12 cellular contexts compared by ENCODE assay signal in genomic region chr13:99959538-99960230, GRCh38. TPM values are rescaled to one million over a fixed set of nuclear protein-coding genes. Genes with fewer than 3 reads are reported as not detected.
A peak's percentile ranks its signal among the peaks of the same experiment; 100 is the strongest.
DNase-seq lines count a peak whose midpoint lies in the region; ATAC-seq, FAIRE-seq and TF ChIP-seq lines count a peak whose summit lies in the region.
"Had no signal": no experiment of that assay in that cellular context is flagged by ENCODE, and none has a peak within 500 bp of the region (broad histone marks: within the 10 kb centered on the region; RNA-seq: fewer than 3 reads in every experiment).

No MANE protein-coding gene starts in this region.

- DNase-seq in HepG2 (ENCODE audit: low spot score) (no peak), right lobe of liver (no peak), ascending aorta (ENCODE audit: low spot score in 2 of 2) (peak in 1 of 2 donors; percentile 44), prostate gland (ENCODE audit: low spot score) (no peak), DMS114 treated with DMSO at 0.1 percent for 48 hours (lab: John Stamatoyannopoulos, UW; ENCODE audit: unreplicated experiment) (no peak), GM10266 (ENCODE audit: extremely low spot score) (no peak), 8988T (no peak)
- DNase-seq: central memory CD4-positive, alpha-beta T cell; EL; trophoblast cell had no signal

- H3K9ac ChIP-seq in HepG2 (ENCODE audit: insufficient read depth, low read depth, low read length) = no peak overlapping the region
- H3K9ac ChIP-seq: parathyroid adenoma had no signal

- in situ Hi-C loops in HepG2 (cut with HindIII; ENCODE audit: extremely low pct_ligation_motif_present, low pct_unique_long_range_greater_than_20kb) = no loop called here

- no peak overlapping the region for H2AFZ ChIP-seq in HepG2 (ENCODE audit: low read length)
- H2AFZ ChIP-seq: parathyroid adenoma had no signal

- no peak for TF ChIP-seq RAD21 in HepG2 (CRISPR knock-in tag; IDR thresholded peaks at IDR 0.05)

- ATAC-seq in HepG2 (no peak), right lobe of liver (no peak)

- 0 out of 2 replicates have a peak, but pooled peaks have one; percentile 12 for TF ChIP-seq CTCF in HepG2 (CRISPR knock-in tag; IDR thresholded peaks at IDR 0.05)
- TF ChIP-seq CTCF in right lobe of liver (IDR thresholded peaks at IDR 0.05) = no peak
- no peak for TF ChIP-seq CTCF in ascending aorta (IDR thresholded peaks at IDR 0.05)
- TF ChIP-seq CTCF in prostate gland (IDR thresholded peaks at IDR 0.05) = no peak
- no peak for TF ChIP-seq CTCF in GM10266 (IDR thresholded peaks at IDR 0.05; ENCODE audit: control insufficient read depth, insufficient read depth, low read depth, missing control alignments)

- H3K27me3 ChIP-seq in HepG2 (ENCODE audit: control insufficient read depth in 1 of 2, insufficient read depth in 2 of 2, low read length in 2 of 2) (peaks cover 5 to 61% of the 10 kb centered on the region in 2 experiments), right lobe of liver (peaks cover 4 to 81% of the 10 kb centered on the region in 2 donors), ascending aorta (peaks cover 35% of the 10 kb centered on the region), layer of hippocampus (ENCODE audit: control insufficient read depth, insufficient read depth, low read length) (peaks cover 34% of the 10 kb centered on the region), prostate gland (replicated peaks; ENCODE audit: insufficient read depth) (peaks cover 74% of the 10 kb centered on the region)

- POLR2A ChIA-PET in HepG2 (lab: Yijun Ruan, JAX) = no interaction called here

- CTCF ChIA-PET in HepG2 (lab: Yijun Ruan, JAX; ENCODE audit: low intra/inter-chr PET ratio, low total read pairs) = no interaction called here

- H3K4me3 ChIP-seq in HepG2 (replicated peaks in 1 of 3; ENCODE audit: insufficient read depth in 1 of 3, low read depth in 2 of 3, low read length in 3 of 3) = peak overlapping the region; percentile 19 to 50 (median 34); a peak in 3 of 6 replicates
- H3K4me3 ChIP-seq in right lobe of liver = no peak overlapping the region
- H3K4me3 ChIP-seq in ascending aorta = peak overlapping the region; percentile 5 to 17
- H3K4me3 ChIP-seq in prostate gland = no peak overlapping the region

- no peaks in the 10 kb centered on the region for H3K9me3 ChIP-seq in HepG2 (ENCODE audit: low read length)
- H3K9me3 ChIP-seq in right lobe of liver = no peaks in the 10 kb centered on the region
- H3K9me3 ChIP-seq in ascending aorta = no peaks in the 10 kb centered on the region
- H3K9me3 ChIP-seq in prostate gland = no peaks in the 10 kb centered on the region

- peaks cover 40% of the 10 kb centered on the region for H3K4me1 ChIP-seq in HepG2 (ENCODE audit: insufficient read depth, low read length)
- H3K4me1 ChIP-seq in right lobe of liver = peaks cover 0 to 18% (median 8%) of the 10 kb centered on the region in 4 donors
- peaks cover 2 to 25% of the 10 kb centered on the region in 2 donors for H3K4me1 ChIP-seq in ascending aorta
- peaks cover 3% of the 10 kb centered on the region for H3K4me1 ChIP-seq in prostate gland (replicated peaks)
- H3K4me1 ChIP-seq: parathyroid adenoma had no signal

- peak overlapping the region; percentile 52 for H3K4me2 ChIP-seq in HepG2 (ENCODE audit: low read depth, low read length)

- no peaks in the 10 kb centered on the region for H4K20me1 ChIP-seq in HepG2 (ENCODE audit: insufficient read depth, low read length)

- no peak for FAIRE-seq in HepG2 (lab: Jason Lieb, UNC)

- no peaks in the 10 kb centered on the region for H3K79me2 ChIP-seq in HepG2 (ENCODE audit: insufficient read depth, low read length)
- H3K79me2 ChIP-seq: parathyroid adenoma had no signal

- H3K27ac ChIP-seq in HepG2 (ENCODE audit: extremely low read length, insufficient read depth, low read length) (no peak overlapping the region), right lobe of liver (no peak overlapping the region), ascending aorta (no peak overlapping the region), layer of hippocampus (ENCODE audit: low read depth, low read length) (peak overlapping the region; percentile 87), prostate gland (no peak overlapping the region)
- H3K27ac ChIP-seq: parathyroid adenoma had no signal

- WGBS in HepG2 (ENCODE audit: low lambda C conversion rate) = 54% methylated on average over 13 of the region's 49 CpGs
- 6% methylated on average over 19 of the region's 49 CpGs for WGBS in right lobe of liver (ENCODE audit: insufficient coverage, low coverage, low lambda C conversion rate, missing lambda C conversion rate)
- 4% methylated on average over 49 of the region's 49 CpGs for WGBS in prostate gland

- H3K36me3 ChIP-seq in HepG2 (replicated peaks in 1 of 2; ENCODE audit: control insufficient read depth in 1 of 2, insufficient read depth in 2 of 2, low read length in 2 of 2) = no peaks in the 10 kb centered on the region
- no peaks in the 10 kb centered on the region for H3K36me3 ChIP-seq in right lobe of liver
- no peaks in the 10 kb centered on the region for H3K36me3 ChIP-seq in ascending aorta
- no peaks in the 10 kb centered on the region for H3K36me3 ChIP-seq in prostate gland

- intact Hi-C loops in HepG2 (cut with micrococcal nuclease; ENCODE audit: unreplicated experiment) = no loop called here
- intact Hi-C loops in right lobe of liver (cut with DNase I) = no loop called here
- intact Hi-C loops in ascending aorta (cut with DNase I) = loop anchor here (5.0 kb wide), 1 partner anchor 33 kb away; no protein-coding TSS in a partner anchor
- intact Hi-C loops in prostate gland (cut with DNase I) = no loop called here

- TF ChIP-seq POLR2A in HepG2 (IDR thresholded peaks at IDR 0.05; ENCODE audit: insufficient read depth in 1 of 2, low read depth in 2 of 2, low read length in 2 of 2) = no peak
- TF ChIP-seq POLR2A in right lobe of liver (IDR thresholded peaks at IDR 0.05) = no peak
- TF ChIP-seq POLR2A in prostate gland (IDR thresholded peaks at IDR 0.05) = no peak

- no TSS peak for BruUV-seq in HepG2 (replicated peaks; lab: Mats Ljungman, UMichigan)

- no peak for TF ChIP-seq EP300 in HepG2 (IDR thresholded peaks at IDR 0.05; ENCODE audit: low read depth in 2 of 2, low read length in 2 of 2)
- TF ChIP-seq EP300 in HepG2 (CRISPR knock-in tag; IDR thresholded peaks at IDR 0.05; ENCODE audit: borderline replicate concordance) = no peak

TF ChIP-seq in HepG2, 621 proteins besides CTCF, POLR2A, EP300 and RAD21 (continues in another document):
- no peak for TF ChIP-seq ZNF790 (CRISPR knock-in tag; IDR thresholded peaks at IDR 0.05; ENCODE audit: borderline replicate concordance)

RNA-seq across cellular contexts. Expression of gene ZIC5, which starts 11.9 kb away (rescaled TPM):
- 0.02 TPM in 1 of 2 replicates, not detected in the other for total RNA-seq in HepG2 (2016; rRNA removed; fragmentation: Illumina TruSeq; extraction: Trizol)
- total RNA-seq in HepG2 (2016; cell fraction: cytosol; rRNA removed; fragmentation: Illumina TruSeq; extraction: Trizol; ENCODE audit: low read depth) = not detected in 2 replicates
- total RNA-seq in HepG2 (2016; cell fraction: insoluble cytoplasmic fraction; rRNA removed; fragmentation: Illumina TruSeq; extraction: Trizol) = 0.03 and 0.04 TPM in 2 replicates
- 0.03 TPM in 1 of 2 replicates, not detected in the other for total RNA-seq in HepG2 (2016; cell fraction: membrane; rRNA removed; fragmentation: Illumina TruSeq; extraction: Trizol)
- total RNA-seq in HepG2 (2016; cell fraction: nucleus; rRNA removed; fragmentation: Illumina TruSeq; extraction: Trizol) = not detected in 2 replicates
- 0.07 TPM in 1 of 2 replicates, not detected in the other for polyA plus RNA-seq in HepG2 (2011; rRNA removed)
- 0.01 and 0.03 TPM in 2 replicates for polyA plus RNA-seq in HepG2 (2011; cell fraction: cytosol; rRNA removed)
- 0.03 and 0.06 TPM in 2 replicates for polyA plus RNA-seq in HepG2 (2011; cell fraction: nucleus; rRNA removed)
- polyA plus RNA-seq in HepG2 (2012) = 0.03 TPM in 1 of 2 replicates, not detected in the other
- not detected in 2 replicates for polyA plus RNA-seq in HepG2 (2016; cell fraction: cytosol; fragmentation: Illumina TruSeq; extraction: Trizol; ENCODE audit: low read depth)
- not detected in 2 replicates for polyA plus RNA-seq in HepG2 (2016; cell fraction: insoluble cytoplasmic fraction; fragmentation: Illumina TruSeq; extraction: Trizol; ENCODE audit: low read depth)
- 0.03 TPM in 1 of 2 replicates, not detected in the other for polyA plus RNA-seq in HepG2 (2016; cell fraction: membrane; fragmentation: Illumina TruSeq; extraction: Trizol; ENCODE audit: low read depth)
- 0.10 TPM in 1 of 2 replicates, not detected in the other for polyA plus RNA-seq in HepG2 (2016; cell fraction: nucleus; fragmentation: Illumina TruSeq; extraction: Trizol; ENCODE audit: insufficient read depth, low read depth)
- polyA minus RNA-seq in HepG2 (2011; rRNA and poly(A)+ RNA removed; ENCODE audit: low replicate concordance) = 2.7 TPM in 1 of 2 replicates, not detected in the other
- polyA minus RNA-seq in HepG2 (2011; cell fraction: cytosol; rRNA and poly(A)+ RNA removed) = not detected in 2 replicates
- not detected in 2 replicates for polyA minus RNA-seq in HepG2 (2011; cell fraction: nucleus; rRNA and poly(A)+ RNA removed)
- not detected for total RNA-seq in right lobe of liver
- total RNA-seq in ascending aorta = not detected
- under 1 TPM; 0.09 to 0.45 TPM for total RNA-seq in prostate gland

RNA-seq across cellular contexts. Expression of gene ZIC2, which starts 21.9 kb away (rescaled TPM):
- total RNA-seq in HepG2 (2016; rRNA removed; fragmentation: Illumina TruSeq; extraction: Trizol) (not detected in 2 replicates), right lobe of liver (under 1 TPM in 1 of 6 experiments, not detected in 5; 0.24 TPM), ascending aorta (not detected), prostate gland (under 1 TPM; 0.05 to 0.51 TPM)
- not detected in 2 replicates for total RNA-seq in HepG2 (2016; cell fraction: cytosol; rRNA removed; fragmentation: Illumina TruSeq; extraction: Trizol; ENCODE audit: low read depth)
- total RNA-seq in HepG2 (2016; cell fraction: insoluble cytoplasmic fraction; rRNA removed; fragmentation: Illumina TruSeq; extraction: Trizol) = 0.06 TPM in 1 of 2 replicates, not detected in the other
- not detected in 2 replicates for total RNA-seq in HepG2 (2016; cell fraction: membrane; rRNA removed; fragmentation: Illumina TruSeq; extraction: Trizol)
- total RNA-seq in HepG2 (2016; cell fraction: nucleus; rRNA removed; fragmentation: Illumina TruSeq; extraction: Trizol) = not detected in 2 replicates
- 0.12 and 0.13 TPM in 2 replicates for polyA plus RNA-seq in HepG2 (2011; rRNA removed)
- polyA plus RNA-seq in HepG2 (2011; cell fraction: cytosol; rRNA removed) = 0.06 and 0.11 TPM in 2 replicates
- 0.29 and 0.32 TPM in 2 replicates for polyA plus RNA-seq in HepG2 (2011; cell fraction: nucleus; rRNA removed)
- polyA plus RNA-seq in HepG2 (2012) = 0.17 and 0.24 TPM in 2 replicates
- not detected in 2 replicates for polyA plus RNA-seq in HepG2 (2016; cell fraction: cytosol; fragmentation: Illumina TruSeq; extraction: Trizol; ENCODE audit: low read depth)
- 0.08 TPM in 2 replicates for polyA plus RNA-seq in HepG2 (2016; cell fraction: insoluble cytoplasmic fraction; fragmentation: Illumina TruSeq; extraction: Trizol; ENCODE audit: low read depth)
- polyA plus RNA-seq in HepG2 (2016; cell fraction: membrane; fragmentation: Illumina TruSeq; extraction: Trizol; ENCODE audit: low read depth) = not detected in 2 replicates
- not detected in 2 replicates for polyA plus RNA-seq in HepG2 (2016; cell fraction: nucleus; fragmentation: Illumina TruSeq; extraction: Trizol; ENCODE audit: insufficient read depth, low read depth)
- polyA minus RNA-seq in HepG2 (2011; rRNA and poly(A)+ RNA removed; ENCODE audit: low replicate concordance) = 0.18 and 5.2 TPM in 2 replicates
- 0.53 and 0.59 TPM in 2 replicates for polyA minus RNA-seq in HepG2 (2011; cell fraction: cytosol; rRNA and poly(A)+ RNA removed)
- 0.13 TPM in 1 of 2 replicates, not detected in the other for polyA minus RNA-seq in HepG2 (2011; cell fraction: nucleus; rRNA and poly(A)+ RNA removed)

Comparison
In these comparisons a context has a peak if more than half of its experiments do, and no peak if none do; other contexts are left out.
1. H3K4me3 ChIP-seq: peak in HepG2 (3 of 3) and ascending aorta (2 of 2); none in right lobe of liver (0 of 3) and prostate gland (0 of 2).